Comparison of ENCODE assay signal across 1 cellular context in genomic region chr1:156969496-156969895, GRCh38.
TF ChIP-seq lines count a peak whose summit lies in the region.

No MANE protein-coding gene starts in this region.

TF ChIP-seq in GM23338, 12 proteins besides CTCF, POLR2A, EP300 and RAD21 (continued from another document):
- TF ChIP-seq ZNF462 (CRISPR knock-in tag; IDR thresholded peaks at IDR 0.05): no peak
